ENCODE assay signal across 24 cellular contexts in genomic region chr1:227486559-227486958, GRCh38.
DNase-seq lines count a peak whose midpoint lies in the region; ATAC-seq, FAIRE-seq and TF ChIP-seq lines count a peak whose summit lies in the region.
"Had no signal": no experiment of that assay in that cellular context is flagged by ENCODE, and none has a peak within 500 bp of the region (broad histone marks: within the 10 kb centered on the region; RNA-seq: fewer than 3 reads in every experiment).

No MANE protein-coding gene starts in this region.

- H3K4me1 ChIP-seq in GM12878 (ENCODE audit: control insufficient read depth, insufficient read depth, low read length): no peaks in the 10 kb centered on the region
- H3K4me1 ChIP-seq: BE2C had no signal

- TF ChIP-seq EP300 in GM12878 (IDR thresholded peaks at IDR 0.05; ENCODE audit: borderline replicate concordance in 1 of 2, control insufficient read depth in 1 of 2, low read depth in 2 of 2, low read length in 2 of 2): peak in 1 of 2 experiments; percentile 33; a peak in 2 of 4 replicates

- H3K79me2 ChIP-seq in GM12878 (ENCODE audit: control insufficient read depth, insufficient read depth, low read length): no peaks in the 10 kb centered on the region

- peaks cover 9 to 18% of the 10 kb centered on the region in 2 donors for H3K4me1 Mint-ChIP-seq in stimulated activated naive B cell treated with anti-CD40 and anti-IgM and Interleukin-4, amounts not matched to agents 10 μg/mL and 1 μg/mL and 100 μg/mL, for 72 hours
- H3K4me1 Mint-ChIP-seq: CD4-positive, CD25-positive, alpha-beta regulatory T cell; CD8-positive, alpha-beta memory T cell had no signal

- DNase-seq in GM12891 (ENCODE audit: insufficient read length, low spot score) (no peak), MV-4-11 (lab: John Stamatoyannopoulos, UW) (peak; percentile 51), GM12878 (ENCODE audit: low read depth, low spot score) (peak; percentile 28)
- DNase-seq in stimulated activated naive B cell treated with anti-CD40 and anti-IgM and Interleukin-4, amounts not matched to agents 10 μg/mL and 1 μg/mL and 100 μg/mL, for 72 hours: peak; percentile 24
- DNase-seq in stimulated activated CD4-positive, alpha-beta T cell treated with anti-CD3 and anti-CD28 coated beads, Interleukin-1b, Interleukin-23, amount 100 ng/mL, for 48 hours: no peak
- DNase-seq: ACHN; BE2C; C1 segment of cervical spinal cord; CD4-positive, CD25-positive, alpha-beta regulatory T cell; CD8-positive, alpha-beta memory T cell; COR-L47; DMS 273 treated with DMSO at 0.1 percent for 48 hours; DMS53; GDM1; GOT3; H7; HFFc6; IMR-90 had no signal

- H3K36me3 ChIP-seq in GM12878 (ENCODE audit: control insufficient read depth in 2 of 2, insufficient read depth in 2 of 2, low read length in 1 of 2): no peaks in the 10 kb centered on the region
- H3K36me3 ChIP-seq: BE2C had no signal

- H3K4me3 Mint-ChIP-seq in stimulated activated naive B cell treated with anti-CD40 and anti-IgM and Interleukin-4, amounts not matched to agents 10 μg/mL and 1 μg/mL and 100 μg/mL, for 72 hours: no peak overlapping the region
- H3K4me3 Mint-ChIP-seq: CD4-positive, CD25-positive, alpha-beta regulatory T cell; CD8-positive, alpha-beta memory T cell; HFFc6 had no signal

- TF ChIP-seq CTCF in GM12878 (IDR thresholded peaks at IDR 0.05 in 2 of 3, conservative IDR thresholded peaks at IDR 0.05 in 1 of 3; ENCODE audit: control insufficient read depth in 2 of 3, extremely low read depth in 1 of 3, insufficient read depth in 1 of 3, low read depth in 3 of 3, low read length in 3 of 3): no peak

- peak; percentile 65 for ATAC-seq in GM12878
- ATAC-seq in stimulated activated naive B cell treated with anti-CD40 and anti-IgM and Interleukin-4, amounts not matched to agents 10 μg/mL and 1 μg/mL and 100 μg/mL, for 72 hours (replicated peaks): peak; percentile 89 to 96
- no peak for ATAC-seq in GM18861 (IDR thresholded peaks at IDR 0.05; ENCODE audit: unreplicated experiment)
- ATAC-seq in GM21528 (IDR thresholded peaks at IDR 0.05; ENCODE audit: low FRiP score, unreplicated experiment): no peak
- ATAC-seq: HCT116, K562 had no signal

- in situ Hi-C loops in GM12878 (cut with MboI): no loop called here

- POLR2A ChIA-PET in GM12878 (lab: Charles Lee): no interaction called here

- no peak overlapping the region for H3K4me2 ChIP-seq in GM12878 (ENCODE audit: control insufficient read depth, insufficient read depth)

- SMC1A ChIA-PET in GM12878 (lab: Charles Lee; ENCODE audit: uncharacterized antibody, unreplicated experiment): no interaction called here

- RAD21 ChIA-PET in GM12878 (lab: Charles Lee; ENCODE audit: unreplicated experiment): no interaction called here

- H3K9me3 Mint-ChIP-seq in stimulated activated naive B cell treated with anti-CD40 and anti-IgM and Interleukin-4, amounts not matched to agents 10 μg/mL and 1 μg/mL and 100 μg/mL, for 72 hours: peaks cover 6 to 11% of the 10 kb centered on the region in 2 donors
- H3K9me3 Mint-ChIP-seq: CD4-positive, CD25-positive, alpha-beta regulatory T cell; CD8-positive, alpha-beta memory T cell; HFFc6 had no signal

- H2AFZ ChIP-seq in GM12878 (ENCODE audit: control insufficient read depth, low read depth, low read length): no peak overlapping the region

- H3K9ac ChIP-seq in GM12878 (ENCODE audit: control insufficient read depth, insufficient read depth, low read length): no peak overlapping the region

- peaks cover 5 to 6% of the 10 kb centered on the region in 2 donors for H3K36me3 Mint-ChIP-seq in stimulated activated naive B cell treated with anti-CD40 and anti-IgM and Interleukin-4, amounts not matched to agents 10 μg/mL and 1 μg/mL and 100 μg/mL, for 72 hours
- H3K36me3 Mint-ChIP-seq: CD4-positive, CD25-positive, alpha-beta regulatory T cell; CD8-positive, alpha-beta memory T cell had no signal

- H3K27ac ChIP-seq in GM12878 (ENCODE audit: control insufficient read depth, insufficient read depth): no peak overlapping the region

- no TSS peak for BruUV-seq in GM12878 (replicated peaks; lab: Mats Ljungman, UMichigan)

- no peak for TF ChIP-seq POLR2A in GM12891 (IDR thresholded peaks at IDR 0.05; ENCODE audit: low read depth, low read length)
- TF ChIP-seq POLR2A in GM12878 (IDR thresholded peaks at IDR 0.05; ENCODE audit: low read depth, low read length): no peak

- H4K20me1 ChIP-seq in GM12878 (ENCODE audit: control insufficient read depth, insufficient read depth): no peaks in the 10 kb centered on the region

- 4% methylated on average over 3 of the region's 3 CpGs for WGBS in GM12878 (ENCODE audit: insufficient coverage, insufficient replicate concordance, low lambda C conversion rate, missing lambda C conversion rate)

- H3K27me3 ChIP-seq in GM12878 (replicated peaks in 1 of 2; ENCODE audit: control insufficient read depth in 2 of 2, insufficient read depth in 2 of 2, low read length in 1 of 2): no peaks in the 10 kb centered on the region
- H3K27me3 ChIP-seq: BE2C had no signal

- intact Hi-C loops in GM12878 (cut with micrococcal nuclease; ENCODE audit: unreplicated experiment): loop anchor here (10.0 kb wide), 1 partner anchor 238 kb away; no protein-coding TSS in a partner anchor

- FAIRE-seq in GM12891 (lab: Jason Lieb, UNC) (no peak), GM12878 (lab: Jason Lieb, UNC) (peak; percentile 56)
- FAIRE-seq: A204.1, HTR-8/SVneo, K562 had no signal

- peaks cover 6 to 16% of the 10 kb centered on the region in 2 donors for H3K27me3 Mint-ChIP-seq in stimulated activated naive B cell treated with anti-CD40 and anti-IgM and Interleukin-4, amounts not matched to agents 10 μg/mL and 1 μg/mL and 100 μg/mL, for 72 hours

- TF ChIP-seq RAD21 in GM12878 (IDR thresholded peaks at IDR 0.05; ENCODE audit: insufficient read depth, low read depth, low read length): no peak

- CTCF ChIA-PET in GM12878 (lab: Yijun Ruan, JAX): no interaction called here

- no peak overlapping the region for H3K4me3 ChIP-seq in GM12878
- H3K4me3 ChIP-seq: K562 had no signal

- H3K27ac Mint-ChIP-seq in stimulated activated naive B cell treated with anti-CD40 and anti-IgM and Interleukin-4, amounts not matched to agents 10 μg/mL and 1 μg/mL and 100 μg/mL, for 72 hours: no peak overlapping the region
- H3K27ac Mint-ChIP-seq: CD4-positive, CD25-positive, alpha-beta regulatory T cell; HFFc6 had no signal

- H3K9me3 ChIP-seq in GM12878 (replicated peaks; ENCODE audit: control insufficient read depth, insufficient read depth, low read length): no peaks in the 10 kb centered on the region; the same call in 1 of the 3 replicates
- H3K9me3 ChIP-seq: BE2C had no signal

TF ChIP-seq in GM12891, 5 proteins besides CTCF, POLR2A, EP300 and RAD21:
- TF ChIP-seq PAX5 (IDR thresholded peaks at IDR 0.05; ENCODE audit: insufficient read depth, low read length, severe bottlenecking) (no peak), POLR2AphosphoS5 (IDR thresholded peaks at IDR 0.05; ENCODE audit: low read depth, low read length) (no peak), POU2F2 (IDR thresholded peaks at IDR 0.05; ENCODE audit: low read depth, low read length) (no peak), SPI1 (IDR thresholded peaks at IDR 0.05; ENCODE audit: low read depth, low read length) (peak; percentile 58)

TF ChIP-seq in GM12878, 131 proteins besides CTCF, POLR2A, EP300 and RAD21 (continues in another document):
- TF ChIP-seq SKIL (IDR thresholded peaks at IDR 0.05; ENCODE audit: low read depth, poor library complexity, severe bottlenecking) (no peak), NR2F1 (conservative IDR thresholded peaks at IDR 0.05) (0 out of 2 replicates have a peak, but pooled peaks have one; percentile 28), JUNB (IDR thresholded peaks at IDR 0.05) (0 out of 2 replicates have a peak, but pooled peaks have one; percentile 6), DPF2 (IDR thresholded peaks at IDR 0.05) (peak; percentile 63; the same call in 1 of the 2 replicates), BHLHE40 (IDR thresholded peaks at IDR 0.05; ENCODE audit: borderline replicate concordance in 1 of 2, low read depth in 2 of 2, low read length in 1 of 2) (peak in 1 of 2 experiments; percentile 52; a peak in 2 of 4 replicates), RCOR1 (conservative IDR thresholded peaks at IDR 0.05; ENCODE audit: low read depth, low read length) (no peak), ZBTB11 (CRISPR knock-in tag; IDR thresholded peaks at IDR 0.05) (no peak)

Comparison
In these comparisons a context has a peak if more than half of its experiments do, and no peak if none do; other contexts are left out.
1. DNase-seq: peak in MV-4-11 (single experiment), GM12878 (single experiment) and stimulated activated naive B cell treated with anti-CD40 and anti-IgM and Interleukin-4, amounts not matched to agents 10 μg/mL and 1 μg/mL and 100 μg/mL, for 72 hours (single experiment); none in GM12891 (single experiment) and stimulated activated CD4-positive, alpha-beta T cell treated with anti-CD3 and anti-CD28 coated beads, Interleukin-1b, Interleukin-23, amount 100 ng/mL, for 48 hours (single experiment).
2. ATAC-seq: peak in GM12878 (single experiment) and stimulated activated naive B cell treated with anti-CD40 and anti-IgM and Interleukin-4, amounts not matched to agents 10 μg/mL and 1 μg/mL and 100 μg/mL, for 72 hours (2 of 2); none in GM18861 (single experiment) and GM21528 (single experiment).